Comparison of ENCODE assay signal across 1 cellular context in the genomic region with DNA sequence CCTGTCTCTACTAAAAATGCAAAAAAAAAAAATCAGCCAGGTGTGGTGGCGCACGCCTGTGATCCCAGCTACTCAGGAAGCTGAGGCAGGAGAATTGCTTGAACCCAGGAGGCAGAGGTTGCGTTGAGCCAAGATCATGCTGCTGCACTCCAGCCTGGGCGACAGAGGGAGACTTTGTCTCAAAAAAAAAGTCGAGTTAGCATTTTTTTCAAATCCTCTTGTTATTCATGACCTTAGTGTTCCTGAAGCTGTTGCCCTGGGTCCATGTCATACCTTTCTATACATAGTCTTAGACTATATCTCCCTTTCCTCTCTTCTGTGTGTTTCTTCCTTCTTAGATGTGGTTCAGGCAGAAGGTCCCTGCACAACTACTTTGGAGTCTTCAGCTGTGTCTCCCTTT.
TF ChIP-seq lines count a peak whose summit lies in the region.

No MANE protein-coding gene starts in this region.

TF ChIP-seq in HepG2, 621 proteins besides CTCF, POLR2A, EP300 and RAD21:
- TF ChIP-seq, protein P1, sequence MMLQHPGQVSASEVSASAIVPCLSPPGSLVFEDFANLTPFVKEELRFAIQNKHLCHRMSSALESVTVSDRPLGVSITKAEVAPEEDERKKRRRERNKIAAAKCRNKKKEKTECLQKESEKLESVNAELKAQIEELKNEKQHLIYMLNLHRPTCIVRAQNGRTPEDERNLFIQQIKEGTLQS (CRISPR knock-in tag; IDR thresholded peaks at IDR 0.05): no peak
- TF ChIP-seq ZNF780A (CRISPR knock-in tag; IDR thresholded peaks at IDR 0.05): no peak
- TF ChIP-seq, protein P2, sequence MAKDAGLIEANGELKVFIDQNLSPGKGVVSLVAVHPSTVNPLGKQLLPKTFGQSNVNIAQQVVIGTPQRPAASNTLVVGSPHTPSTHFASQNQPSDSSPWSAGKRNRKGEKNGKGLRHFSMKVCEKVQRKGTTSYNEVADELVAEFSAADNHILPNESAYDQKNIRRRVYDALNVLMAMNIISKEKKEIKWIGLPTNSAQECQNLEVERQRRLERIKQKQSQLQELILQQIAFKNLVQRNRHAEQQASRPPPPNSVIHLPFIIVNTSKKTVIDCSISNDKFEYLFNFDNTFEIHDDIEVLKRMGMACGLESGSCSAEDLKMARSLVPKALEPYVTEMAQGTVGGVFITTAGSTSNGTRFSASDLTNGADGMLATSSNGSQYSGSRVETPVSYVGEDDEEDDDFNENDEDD (CRISPR knock-in tag; IDR thresholded peaks at IDR 0.05; ENCODE audit: borderline replicate concordance): no peak
- TF ChIP-seq ZNF761 (CRISPR knock-in tag; conservative IDR thresholded peaks at IDR 0.05): no peak
- peak; percentile 78 to 80 for TF ChIP-seq MAFK (conservative IDR thresholded peaks at IDR 0.05 in 1 of 2, IDR thresholded peaks at IDR 0.05 in 1 of 2; ENCODE audit: low read length in 2 of 2)
- no peak for TF ChIP-seq PHB2 (IDR thresholded peaks at IDR 0.05; ENCODE audit: partially characterized antibody)
- TF ChIP-seq ZSCAN12 (CRISPR knock-in tag; IDR thresholded peaks at IDR 0.05): no peak
- TF ChIP-seq ZNF558 (CRISPR knock-in tag; IDR thresholded peaks at IDR 0.05; ENCODE audit: borderline replicate concordance): no peak
- TF ChIP-seq MAFF (IDR thresholded peaks at IDR 0.05; ENCODE audit: low read depth, low read length): peak; percentile 70
- TF ChIP-seq, protein P3, sequence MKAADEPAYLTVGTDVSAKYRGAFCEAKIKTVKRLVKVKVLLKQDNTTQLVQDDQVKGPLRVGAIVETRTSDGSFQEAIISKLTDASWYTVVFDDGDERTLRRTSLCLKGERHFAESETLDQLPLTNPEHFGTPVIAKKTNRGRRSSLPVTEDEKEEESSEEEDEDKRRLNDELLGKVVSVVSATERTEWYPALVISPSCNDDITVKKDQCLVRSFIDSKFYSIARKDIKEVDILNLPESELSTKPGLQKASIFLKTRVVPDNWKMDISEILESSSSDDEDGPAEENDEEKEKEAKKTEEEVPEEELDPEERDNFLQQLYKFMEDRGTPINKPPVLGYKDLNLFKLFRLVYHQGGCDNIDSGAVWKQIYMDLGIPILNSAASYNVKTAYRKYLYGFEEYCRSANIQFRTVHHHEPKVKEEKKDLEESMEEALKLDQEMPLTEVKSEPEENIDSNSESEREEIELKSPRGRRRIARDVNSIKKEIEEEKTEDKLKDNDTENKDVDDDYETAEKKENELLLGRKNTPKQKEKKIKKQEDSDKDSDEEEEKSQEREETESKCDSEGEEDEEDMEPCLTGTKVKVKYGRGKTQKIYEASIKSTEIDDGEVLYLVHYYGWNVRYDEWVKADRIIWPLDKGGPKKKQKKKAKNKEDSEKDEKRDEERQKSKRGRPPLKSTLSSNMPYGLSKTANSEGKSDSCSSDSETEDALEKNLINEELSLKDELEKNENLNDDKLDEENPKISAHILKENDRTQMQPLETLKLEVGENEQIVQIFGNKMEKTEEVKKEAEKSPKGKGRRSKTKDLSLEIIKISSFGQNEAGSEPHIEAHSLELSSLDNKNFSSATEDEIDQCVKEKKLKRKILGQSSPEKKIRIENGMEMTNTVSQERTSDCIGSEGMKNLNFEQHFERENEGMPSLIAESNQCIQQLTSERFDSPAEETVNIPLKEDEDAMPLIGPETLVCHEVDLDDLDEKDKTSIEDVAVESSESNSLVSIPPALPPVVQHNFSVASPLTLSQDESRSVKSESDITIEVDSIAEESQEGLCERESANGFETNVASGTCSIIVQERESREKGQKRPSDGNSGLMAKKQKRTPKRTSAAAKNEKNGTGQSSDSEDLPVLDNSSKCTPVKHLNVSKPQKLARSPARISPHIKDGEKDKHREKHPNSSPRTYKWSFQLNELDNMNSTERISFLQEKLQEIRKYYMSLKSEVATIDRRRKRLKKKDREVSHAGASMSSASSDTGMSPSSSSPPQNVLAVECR (CRISPR knock-in tag; IDR thresholded peaks at IDR 0.05; ENCODE audit: borderline replicate concordance): no peak
